ENCODE assay signal across 8 cellular contexts in genomic region chr4:8406887-8407286, GRCh38. TPM values are rescaled to one million over a fixed set of nuclear protein-coding genes. Genes with fewer than 3 reads are reported as not detected.
A peak's percentile ranks its signal among the peaks of the same experiment; 100 is the strongest.
DNase-seq lines count a peak whose midpoint lies in the region; ATAC-seq and TF ChIP-seq lines count a peak whose summit lies in the region.
"Not testable (repeated sequence)": the region's sequence is repeated elsewhere in the genome, so short reads cannot be mapped to it uniquely, and the experiment has no call there.

No MANE protein-coding gene starts in this region.

- not testable (repeated sequence) for H3K27me3 ChIP-seq in breast epithelium, gastroesophageal sphincter

- not testable (repeated sequence) for H3K4me1 ChIP-seq in breast epithelium
- H3K4me1 ChIP-seq in gastroesophageal sphincter: peaks cover 0 to 64% (median 25%) of the 10 kb centered on the region in 3 donors

- H3K27ac ChIP-seq in breast epithelium: not testable (repeated sequence)
- peak overlapping the region in 2 of 4 donors; percentile 22 to 42 for H3K27ac ChIP-seq in gastroesophageal sphincter

- 80 to 93% methylated on average over 2 to 3 of the region's 7 CpGs for WGBS in gastroesophageal sphincter (ENCODE audit: low coverage in 1 of 2), 2 donors

- not testable (repeated sequence) for ATAC-seq in gastroesophageal sphincter; stimulated activated naive CD8-positive, alpha-beta T cell treated with anti-CD3 and anti-CD28 coated beads, Interleukin-15, Interleukin-2, amounts not matched to agents 100 U/mL and 50 U/mL, for 24 hours

- intact Hi-C loops in breast epithelium (cut with DNase I; ENCODE audit: low total_unique reads): not testable (repeated sequence)

- in situ Hi-C loops in GM13977 (cut with MboI; ENCODE audit: low pct_unique_long_range_greater_than_20kb, low sequenced_read_pairs, unreplicated experiment): loop anchor here (10.0 kb wide), 1 partner anchor 162 kb away; no protein-coding TSS in a partner anchor

- H3K9me3 ChIP-seq in breast epithelium, gastroesophageal sphincter: not testable (repeated sequence)

- H3K4me3 ChIP-seq in AG10803 (ENCODE audit: low read length); breast epithelium; gastroesophageal sphincter: not testable (repeated sequence)

- peak; percentile 32 for DNase-seq in AG10803 (ENCODE audit: low read depth)
- DNase-seq in GM13977 (ENCODE audit: low spot score); breast epithelium (ENCODE audit: low spot score in 2 of 2): not testable (repeated sequence)
- DNase-seq in NCI-H748 (lab: John Stamatoyannopoulos, UW; ENCODE audit: unreplicated experiment): peak; percentile 16
- peak; percentile 32 for DNase-seq in activated CD4-positive, alpha-beta T cell treated with anti-CD3 and anti-CD28 coated beads for 48 hours
- DNase-seq in myocyte (ENCODE audit: low read depth): peak; percentile 61
- peak; percentile 30 for DNase-seq in stimulated activated naive CD8-positive, alpha-beta T cell treated with anti-CD3 and anti-CD28 coated beads, Interleukin-15, Interleukin-2, amounts not matched to agents 100 U/mL and 50 U/mL, for 24 hours

- not testable (repeated sequence) for H3K36me3 ChIP-seq in breast epithelium
- H3K36me3 ChIP-seq in gastroesophageal sphincter: peaks cover 0 to 77% of the 10 kb centered on the region in 2 donors

- TF ChIP-seq EP300 in gastroesophageal sphincter (IDR thresholded peaks at IDR 0.05): not testable (repeated sequence)

- TF ChIP-seq POLR2A in breast epithelium (IDR thresholded peaks at IDR 0.05); gastroesophageal sphincter (IDR thresholded peaks at IDR 0.05): not testable (repeated sequence)

- TF ChIP-seq CTCF in AG10803 (conservative IDR thresholded peaks at IDR 0.05; ENCODE audit: low read length) (peak; percentile 48), GM13977 (IDR thresholded peaks at IDR 0.05; ENCODE audit: extremely low read depth, insufficient read depth, missing control alignments) (peak; percentile 49), breast epithelium (IDR thresholded peaks at IDR 0.05) (peak in 2 of 3 donors; percentile 33 to 45), gastroesophageal sphincter (IDR thresholded peaks at IDR 0.05) (peak in 3 of 4 experiments; percentile 58 to 65 (median 64))

RNA-seq across cellular contexts. Expression of gene ACOX3, which starts 33.6 kb away (rescaled TPM):
- total RNA-seq in breast epithelium: 10 to 100 TPM; 24.0 to 69.4 (median 47.9) TPM
- 10 to 100 TPM; 21.5 to 79.5 (median 37.1) TPM for total RNA-seq in gastroesophageal sphincter
- total RNA-seq in myocyte: 24.7 and 31.7 TPM in 2 replicates
- 17.7 TPM for polyA plus RNA-seq in myocyte (2012)

RNA-seq across cellular contexts. Expression of gene TRMT44, which starts 33.7 kb away (rescaled TPM):
- 10 to 100 TPM; 24.6 to 47.7 (median 28.2) TPM for total RNA-seq in breast epithelium
- 10 to 100 TPM; 12.0 to 27.9 (median 20.9) TPM for total RNA-seq in gastroesophageal sphincter
- 20.1 and 23.9 TPM in 2 replicates for total RNA-seq in myocyte
- 9.9 TPM for polyA plus RNA-seq in myocyte (2012)
